ENCODE assay signal across 9 cellular contexts in genomic region chr2:88671786-88672427, GRCh38. TPM values are rescaled to one million over a fixed set of nuclear protein-coding genes. Genes with fewer than 3 reads are reported as not detected.
A peak's percentile ranks its signal among the peaks of the same experiment; 100 is the strongest.
DNase-seq lines count a peak whose midpoint lies in the region; ATAC-seq and TF ChIP-seq lines count a peak whose summit lies in the region.
"Had no signal": no experiment of that assay in that cellular context is flagged by ENCODE, and none has a peak within 500 bp of the region (broad histone marks: within the 10 kb centered on the region; RNA-seq: fewer than 3 reads in every experiment).

No MANE protein-coding gene starts in this region.

- no peak overlapping the region for H3K4me2 ChIP-seq in osteoblast (ENCODE audit: insufficient read depth, low read length)

- no peak overlapping the region for H3K27ac Mint-ChIP-seq in CD8-positive, alpha-beta T cell
- H3K27ac Mint-ChIP-seq in T-cell, result no peak overlapping the region

- H3K4me3 ChIP-seq in CD8-positive, alpha-beta T cell (ENCODE audit: low read depth, low read length), result no peak overlapping the region
- no peak overlapping the region for H3K4me3 ChIP-seq in fibroblast of the aortic adventitia (ENCODE audit: low read depth, low read length)
- no peak overlapping the region for H3K4me3 ChIP-seq in osteoblast (ENCODE audit: insufficient read depth, low read length)
- H3K4me3 ChIP-seq: SJSA1 had no signal

- no peaks in the 10 kb centered on the region for H3K79me2 ChIP-seq in osteoblast (ENCODE audit: insufficient read depth, low read length)

- no peaks in the 10 kb centered on the region for H3K27me3 ChIP-seq in CD8-positive, alpha-beta T cell (ENCODE audit: insufficient read depth, low read length)
- H3K27me3 ChIP-seq in osteoblast (ENCODE audit: insufficient read depth, low read length), result no peaks in the 10 kb centered on the region
- H3K27me3 ChIP-seq: SJSA1 had no signal

- no peak for DNase-seq in CD8-positive, alpha-beta T cell
- DNase-seq in NCI-H1105 (lab: John Stamatoyannopoulos, UW) (peak; percentile 5), T-cell (peak in 4 of 34 experiments; percentile 2 to 28 (median 6)), fibroblast of the aortic adventitia (ENCODE audit: low read depth) (peak; percentile 73), osteoblast (ENCODE audit: insufficient read length, low spot score, missing footprints) (peak; percentile 85)

- CTCF ChIA-PET in CD8-positive, alpha-beta T cell (lab: Charles Lee), result interaction anchor here (0.6 to 11.0 kb wide), 21 partner anchors 8 to 170 kb away, joined by 3 to 153 read pairs (median 4); partner anchors contain the start of genes EIF2AK3 and RPIA
- CTCF ChIA-PET in T-cell (lab: Charles Lee), result interaction anchor here (0.6 to 2.4 kb wide), 12 partner anchors 9 to 612 kb away, joined by 3 to 10 read pairs (median 5); no protein-coding TSS in a partner anchor

- no peak overlapping the region for H3K27ac ChIP-seq in CD8-positive, alpha-beta T cell (ENCODE audit: low read depth, low read length)
- no peak overlapping the region for H3K27ac ChIP-seq in osteoblast (ENCODE audit: low read depth, low read length)
- H3K27ac ChIP-seq: SJSA1 had no signal

- no peaks in the 10 kb centered on the region for H3K4me1 Mint-ChIP-seq in CD8-positive, alpha-beta T cell (ENCODE audit: low read depth)
- H3K4me1 Mint-ChIP-seq in T-cell, result peaks cover 0 to 5% (median 3%) of the 10 kb centered on the region in 3 donors

- peak; percentile 96 for TF ChIP-seq CTCF in CD8-positive, alpha-beta T cell (IDR thresholded peaks at IDR 0.05)
- peak; percentile 86 for TF ChIP-seq CTCF in fibroblast of the aortic adventitia (IDR thresholded peaks at IDR 0.05; ENCODE audit: insufficient read depth, low read length)
- TF ChIP-seq CTCF in osteoblast (IDR thresholded peaks at IDR 0.05; ENCODE audit: extremely low read depth, low read depth, low read length), result peak; percentile 93

- intact Hi-C loops in CD8-positive, alpha-beta T cell (cut with DNase I, micrococcal nuclease), result loop anchor here (1.0 to 5.0 kb wide), 2 partner anchors 45 to 81 kb away; partner anchors contain the start of gene EIF2AK3 (in 2 of the 2)

- peak; percentile 75 for ATAC-seq in CD8-positive, alpha-beta T cell
- ATAC-seq in GM18870 (IDR thresholded peaks at IDR 0.05; ENCODE audit: unreplicated experiment) (peak; percentile 41), T-cell (replicated peaks in 1 of 4) (peak; percentile 48 to 59 (median 54)), HG03045 (IDR thresholded peaks at IDR 0.05; ENCODE audit: unreplicated experiment) (no peak), GM19324 (IDR thresholded peaks at IDR 0.05; ENCODE audit: low FRiP score, unreplicated experiment) (no peak)

- no peaks in the 10 kb centered on the region for H3K27me3 Mint-ChIP-seq in CD8-positive, alpha-beta T cell (ENCODE audit: low read depth)
- H3K27me3 Mint-ChIP-seq in T-cell, result no peaks in the 10 kb centered on the region

- H3K36me3 Mint-ChIP-seq in CD8-positive, alpha-beta T cell, result no peaks in the 10 kb centered on the region
- H3K36me3 Mint-ChIP-seq in T-cell, result no peaks in the 10 kb centered on the region

- no peak overlapping the region for H2AFZ ChIP-seq in osteoblast (ENCODE audit: low read length)

- POLR2A ChIA-PET in CD8-positive, alpha-beta T cell (lab: Charles Lee), result interaction anchor here (1.5 kb wide), 1 partner anchor 46 kb away, joined by 5 read pairs; no protein-coding TSS in a partner anchor
- POLR2A ChIA-PET in T-cell (lab: Charles Lee), result interaction anchor here in 1 of 2 donors (0.7 kb wide), 1 partner anchor 14 kb away, joined by 3 read pairs; no protein-coding TSS in a partner anchor

- H4K20me1 ChIP-seq in osteoblast (ENCODE audit: insufficient read depth, low read length), result no peaks in the 10 kb centered on the region

- H3K36me3 ChIP-seq in CD8-positive, alpha-beta T cell (ENCODE audit: insufficient read depth, low read length), result no peaks in the 10 kb centered on the region
- H3K36me3 ChIP-seq in osteoblast (ENCODE audit: insufficient read depth, low read length), result no peaks in the 10 kb centered on the region
- H3K36me3 ChIP-seq: SJSA1 had no signal

- no peaks in the 10 kb centered on the region for H3K4me1 ChIP-seq in CD8-positive, alpha-beta T cell (ENCODE audit: insufficient read depth, low read length)
- peaks cover 2% of the 10 kb centered on the region for H3K4me1 ChIP-seq in osteoblast (ENCODE audit: insufficient read depth, low read length)
- H3K4me1 ChIP-seq: SJSA1 had no signal

- H3K4me3 Mint-ChIP-seq in CD8-positive, alpha-beta T cell, result no peak overlapping the region
- no peak overlapping the region for H3K4me3 Mint-ChIP-seq in T-cell

- H3K9me3 Mint-ChIP-seq in CD8-positive, alpha-beta T cell, result no peaks in the 10 kb centered on the region
- no peaks in the 10 kb centered on the region for H3K9me3 Mint-ChIP-seq in T-cell

- H3K9me3 ChIP-seq in CD8-positive, alpha-beta T cell (ENCODE audit: low read length), result no peaks in the 10 kb centered on the region
- H3K9me3 ChIP-seq in osteoblast (ENCODE audit: low read depth, low read length), result no peaks in the 10 kb centered on the region
- H3K9me3 ChIP-seq: SJSA1 had no signal

RNA-seq across cellular contexts. Expression of gene RPIA, which starts 19.6 kb away (rescaled TPM):
- 10 to 100 TPM; 26.5 to 27.5 TPM for total RNA-seq in CD8-positive, alpha-beta T cell
- total RNA-seq in T-cell (10 to 100 TPM; 23.6 to 30.3 (median 24.0) TPM), fibroblast of the aortic adventitia (ENCODE audit: low replicate concordance) (7.6 and 24.1 TPM in 2 replicates), osteoblast (6.2 and 6.8 TPM in 2 replicates)

RNA-seq across cellular contexts. Expression of gene EIF2AK3, which starts 44.6 kb away (rescaled TPM):
- total RNA-seq in CD8-positive, alpha-beta T cell, result 10 to 100 TPM; 44.8 to 51.6 TPM
- total RNA-seq in T-cell (10 to 100 TPM; 20.3 to 33.8 (median 25.6) TPM), fibroblast of the aortic adventitia (ENCODE audit: low replicate concordance) (31.5 and 92.3 TPM in 2 replicates), osteoblast (24.2 and 25.7 TPM in 2 replicates)

Comparison
In these comparisons a context has a peak if more than half of its experiments do, and no peak if none do; other contexts are left out.
1. ATAC-seq: peak in CD8-positive, alpha-beta T cell (single experiment), GM18870 (single experiment) and T-cell (4 of 4); none in HG03045 (single experiment) and GM19324 (single experiment).
2. DNase-seq: peak in NCI-H1105 (single experiment), fibroblast of the aortic adventitia (single experiment) and osteoblast (single experiment); none in CD8-positive, alpha-beta T cell (0 of 7).
3. Peak in every context shown above with its lines, with median percentiles within 50 percentile points of each other: CTCF ChIP-seq.